10 cellular contexts compared by ENCODE assay signal in genomic region chrX:119041175-119041574, GRCh38. TPM values are rescaled to one million over a fixed set of nuclear protein-coding genes. Genes with fewer than 3 reads are reported as not detected.
DNase-seq lines count a peak whose midpoint lies in the region; ATAC-seq and TF ChIP-seq lines count a peak whose summit lies in the region.
"Had no signal": no experiment of that assay in that cellular context is flagged by ENCODE, and none has a peak within 500 bp of the region (broad histone marks: within the 10 kb centered on the region; RNA-seq: fewer than 3 reads in every experiment).

No MANE protein-coding gene starts in this region.

- H3K79me2 ChIP-seq in smooth muscle cell (ENCODE audit: low read depth) = no peaks in the 10 kb centered on the region

- H3K4me3 ChIP-seq in body of pancreas (no peak overlapping the region), tibial nerve (no peak overlapping the region), smooth muscle cell (no peak overlapping the region)

- H3K36me3 ChIP-seq in body of pancreas (replicated peaks in 1 of 2; ENCODE audit: insufficient read depth in 1 of 2, low read depth in 2 of 2) (no peaks in the 10 kb centered on the region), tibial nerve (no peaks in the 10 kb centered on the region), smooth muscle cell (ENCODE audit: low read depth) (no peaks in the 10 kb centered on the region)

- no peak overlapping the region for H3K4me2 ChIP-seq in smooth muscle cell

- no peak for TF ChIP-seq CTCF in body of pancreas (IDR thresholded peaks at IDR 0.05)
- TF ChIP-seq CTCF in tibial nerve (IDR thresholded peaks at IDR 0.05) = no peak
- TF ChIP-seq CTCF in smooth muscle cell (IDR thresholded peaks at IDR 0.05; ENCODE audit: borderline replicate concordance, insufficient read depth, poor library complexity, severe bottlenecking) = no peak

- H3K4me1 ChIP-seq in body of pancreas = no peaks in the 10 kb centered on the region
- H3K4me1 ChIP-seq in tibial nerve = peaks cover 0 to 14% (median 0%) of the 10 kb centered on the region in 4 donors
- H3K4me1 ChIP-seq in smooth muscle cell (ENCODE audit: low read depth) = no peaks in the 10 kb centered on the region

- no peaks in the 10 kb centered on the region for H3F3A ChIP-seq in smooth muscle cell (ENCODE audit: low read depth)

- TF ChIP-seq POLR2A in body of pancreas (IDR thresholded peaks at IDR 0.05) (no peak), tibial nerve (IDR thresholded peaks at IDR 0.05) (no peak)

- H3K27ac ChIP-seq in body of pancreas (peak overlapping the region in 2 of 4 donors; percentile 29 to 40), tibial nerve (peak overlapping the region in 2 of 4 donors; percentile 29 to 75), smooth muscle cell (ENCODE audit: low read depth) (no peak overlapping the region)

- ATAC-seq in body of pancreas (peak; percentile 88), HG02973 (IDR thresholded peaks at IDR 0.05; ENCODE audit: unreplicated experiment) (no peak), GM21381 (IDR thresholded peaks at IDR 0.05; ENCODE audit: unreplicated experiment) (no peak)

- WGBS in body of pancreas, 2 donors = 32 to 48% methylated on average over 2 to 4 of the region's 4 CpGs
- 19 to 27% methylated on average over 3 to 4 of the region's 4 CpGs for WGBS in tibial nerve, 2 donors
- 39% methylated on average over 4 of the region's 4 CpGs for WGBS in smooth muscle cell (ENCODE audit: low lambda C conversion rate)

- no peak overlapping the region for H2AFZ ChIP-seq in smooth muscle cell (ENCODE audit: low read depth)

- H3K9me3 ChIP-seq in body of pancreas (no peaks in the 10 kb centered on the region), tibial nerve (no peaks in the 10 kb centered on the region), smooth muscle cell (replicated peaks; ENCODE audit: low read depth) (no peaks in the 10 kb centered on the region)

- no peak overlapping the region for H3K9ac ChIP-seq in smooth muscle cell (ENCODE audit: low read depth)

- intact Hi-C loops in body of pancreas (cut with DNase I) = no loop called here

- TF ChIP-seq EP300 in tibial nerve (IDR thresholded peaks at IDR 0.05) = peak in 1 of 2 donors; percentile 56

- H4K20me1 ChIP-seq in smooth muscle cell (ENCODE audit: low read depth) = no peaks in the 10 kb centered on the region

- H3K27me3 ChIP-seq in body of pancreas (no peaks in the 10 kb centered on the region), tibial nerve (no peaks in the 10 kb centered on the region), smooth muscle cell (ENCODE audit: low read depth) (no peaks in the 10 kb centered on the region)

- DNase-seq in HT1080 (ENCODE audit: low read depth) (peak; percentile 88), body of pancreas (peak; percentile 31 to 74 (median 60)), iris pigment epithelial cell (ENCODE audit: low read depth) (peak; percentile 86), tibial nerve (ENCODE audit: low spot score in 2 of 2) (peak; percentile 13 to 44), smooth muscle cell (lab: John Stamatoyannopoulos, UW; ENCODE audit: unreplicated experiment) (no peak), NCI-H187 (lab: John Stamatoyannopoulos, UW) (no peak)
- DNase-seq: T-helper 2 cell had no signal

RNA-seq across cellular contexts. Expression of gene CT47C1, which starts 31.6 kb away (rescaled TPM):
- total RNA-seq in HT1080 (2014; rRNA removed; shearing (Covaris generic)) = 0.10 TPM in 1 of 2 replicates, not detected in the other
- polyA plus RNA-seq in HT1080 (2015; cell fraction: cytosol; rRNA removed) = 0.06 and 0.07 TPM in 2 replicates
- 0.24 TPM in 1 of 2 replicates, not detected in the other for polyA plus RNA-seq in HT1080 (2015; cell fraction: nucleus; rRNA removed)
- not detected for total RNA-seq in body of pancreas
- total RNA-seq in tibial nerve = not detected
- not detected in 2 replicates for total RNA-seq in smooth muscle cell
- polyA plus RNA-seq in smooth muscle cell = not detected in 2 replicates
- total RNA-seq: mononuclear cell had no signal

Comparison
In these comparisons a context has a peak if more than half of its experiments do, and no peak if none do; other contexts are left out.
1. DNase-seq: peak in HT1080 (single experiment), body of pancreas (4 of 4), iris pigment epithelial cell (single experiment) and tibial nerve (2 of 2); none in smooth muscle cell (single experiment) and NCI-H187 (0 of 2).